8 cellular contexts compared by ENCODE assay signal in the genomic region with DNA sequence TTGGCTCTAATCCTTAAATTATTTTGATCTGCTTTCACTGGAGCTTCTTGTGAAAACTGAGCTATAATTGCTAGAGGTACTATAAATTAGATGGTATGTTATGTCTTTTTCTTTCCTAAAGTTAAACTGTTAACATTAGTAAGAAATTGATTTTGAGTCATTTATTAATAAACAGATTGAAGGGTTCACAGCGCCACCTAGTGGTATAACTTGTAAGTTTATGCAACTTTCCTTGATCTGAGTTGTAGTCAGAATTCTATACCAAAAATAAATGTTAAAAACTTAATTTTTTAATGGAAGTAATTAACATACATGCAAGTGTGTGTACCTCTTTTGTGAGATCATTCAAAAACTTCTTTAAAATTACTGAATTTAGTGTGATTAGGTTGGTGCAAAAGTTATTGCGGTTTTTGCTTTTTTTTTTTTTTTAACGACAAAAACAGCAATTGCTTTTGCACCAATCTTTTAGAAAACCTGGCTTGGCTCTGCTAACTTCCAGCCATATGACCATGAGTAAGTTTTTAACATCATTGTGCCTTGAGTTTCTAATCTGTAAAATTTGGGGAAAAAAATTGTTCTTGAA.
DNase-seq lines count a peak whose midpoint lies in the region; ATAC-seq and TF ChIP-seq lines count a peak whose summit lies in the region.

No MANE protein-coding gene starts in this region.

- H3K9me3 ChIP-seq in cardiac muscle cell (ENCODE audit: low read depth) (no peaks in the 10 kb centered on the region), thoracic aorta (no peaks in the 10 kb centered on the region)

- H3K36me3 Mint-ChIP-seq in glutamatergic neuron (ENCODE audit: unreplicated experiment), result no peaks in the 10 kb centered on the region

- H3K27ac Mint-ChIP-seq in glutamatergic neuron (ENCODE audit: unreplicated experiment), result no peak overlapping the region

- H3K4me1 ChIP-seq in cardiac muscle cell (ENCODE audit: low read depth) (peaks cover 2% of the 10 kb centered on the region), thoracic aorta (ENCODE audit: control insufficient read depth in 1 of 2, low read depth in 2 of 2) (no peaks in the 10 kb centered on the region)

- DNase-seq in cardiac muscle cell (ENCODE audit: low read depth in 1 of 2, low spot score in 1 of 2) (peak; percentile 65 to 76), Right ventricle myocardium inferior (ENCODE audit: missing footprints) (no peak), glutamatergic neuron (no peak), thoracic aorta (ENCODE audit: low spot score) (no peak)
- no peak for DNase-seq in activated T-cell treated with anti-CD3 and anti-CD28 coated beads, Interleukin-2, amount 50 U/mL, for 1 hour
- no peak for DNase-seq in activated effector memory CD4-positive, alpha-beta T cell treated with Interleukin-2 at 50 U/mL for 16 hours

- H3K4me3 ChIP-seq in cardiac muscle cell (no peak overlapping the region), thoracic aorta (no peak overlapping the region)

- no peaks in the 10 kb centered on the region for H3K4me1 Mint-ChIP-seq in glutamatergic neuron (ENCODE audit: low read depth, unreplicated experiment)

- H3K27me3 Mint-ChIP-seq in glutamatergic neuron (ENCODE audit: unreplicated experiment), result no peaks in the 10 kb centered on the region

- no peak for ATAC-seq in Right ventricle myocardium inferior
- ATAC-seq in thoracic aorta (ENCODE audit: insufficient number of reproducible peaks, low FRiP score, low read depth), result no peak

- H3K36me3 ChIP-seq in cardiac muscle cell (no peaks in the 10 kb centered on the region), thoracic aorta (no peaks in the 10 kb centered on the region)

- no peaks in the 10 kb centered on the region for H3K9me3 Mint-ChIP-seq in glutamatergic neuron (ENCODE audit: unreplicated experiment)

- H3K27ac ChIP-seq in cardiac muscle cell, result no peak overlapping the region
- peak overlapping the region; percentile 30; the same call in 1 of the 2 replicates for H3K27ac ChIP-seq in VCaP
- H3K27ac ChIP-seq in thoracic aorta, result no peak overlapping the region

- H3K27me3 ChIP-seq in cardiac muscle cell (no peaks in the 10 kb centered on the region), thoracic aorta (replicated peaks; ENCODE audit: insufficient read depth) (no peaks in the 10 kb centered on the region)

- intact Hi-C loops in Right ventricle myocardium inferior (cut with DNase I), result no loop called here

- no peak overlapping the region for H3K4me3 Mint-ChIP-seq in glutamatergic neuron (ENCODE audit: unreplicated experiment)

- TF ChIP-seq CTCF in cardiac muscle cell (IDR thresholded peaks at IDR 0.05; ENCODE audit: low read depth, low read length), result peak; percentile 60
- TF ChIP-seq CTCF in LNCAP (IDR thresholded peaks at IDR 0.05), result peak; percentile 71
- TF ChIP-seq CTCF in VCaP (conservative IDR thresholded peaks at IDR 0.05), result peak; percentile 87
- peak; percentile 99 for TF ChIP-seq CTCF in glutamatergic neuron (IDR thresholded peaks at IDR 0.05; ENCODE audit: partially characterized antibody, unreplicated experiment)
- TF ChIP-seq CTCF in thoracic aorta (IDR thresholded peaks at IDR 0.05), result peak; percentile 55

Comparison
In these comparisons a context has a peak if more than half of its experiments do, and no peak if none do; other contexts are left out.
1. DNase-seq: peak in cardiac muscle cell (2 of 2); none in Right ventricle myocardium inferior (single experiment), glutamatergic neuron (single experiment), thoracic aorta (single experiment), activated T-cell treated with anti-CD3 and anti-CD28 coated beads, Interleukin-2, amount 50 U/mL, for 1 hour (single experiment) and activated effector memory CD4-positive, alpha-beta T cell treated with Interleukin-2 at 50 U/mL for 16 hours (single experiment).
2. Peak in every context shown above with its lines, with median percentiles within 50 percentile points of each other: CTCF ChIP-seq.